In the genomic region with DNA sequence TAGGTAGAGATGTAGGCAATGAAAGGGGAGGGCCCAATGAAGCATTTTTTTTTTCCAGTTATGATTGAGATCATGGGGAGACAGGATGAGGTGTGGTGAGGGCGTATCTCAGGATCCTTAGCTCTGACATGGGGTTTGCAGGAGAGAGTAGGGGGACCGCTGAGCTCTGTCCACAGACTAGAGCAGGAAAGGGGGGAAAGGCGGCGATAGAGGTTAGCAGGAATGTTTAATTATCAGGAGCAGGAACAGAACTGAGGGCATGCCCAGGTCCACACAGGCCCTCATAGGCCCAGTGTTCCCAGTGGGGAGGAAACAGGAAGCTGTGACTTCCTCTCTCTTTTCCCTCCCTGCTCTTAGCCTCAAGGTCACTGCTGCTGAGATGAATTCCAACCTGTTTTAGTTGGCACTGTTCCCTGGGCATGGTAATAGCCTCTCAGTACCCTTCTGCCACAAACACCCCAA, we compare ENCODE assay signal across 8 cellular contexts. TPM values are rescaled to one million over a fixed set of nuclear protein-coding genes. Genes with fewer than 3 reads are reported as not detected.
DNase-seq lines count a peak whose midpoint lies in the region; ATAC-seq lines count a peak whose summit lies in the region.

No MANE protein-coding gene starts in this region.

- peak overlapping the region; percentile 61 for H3K4me2 ChIP-seq in Karpas-422 (ENCODE audit: low read depth, low read length, poor library complexity, severe bottlenecking)

- peaks cover 31% of the 10 kb centered on the region for H3K4me1 ChIP-seq in CD4-positive, CD25-positive, alpha-beta regulatory T cell (ENCODE audit: control insufficient read depth, insufficient read depth, low read length, poor library complexity, severe bottlenecking)
- H3K4me1 ChIP-seq in Karpas-422 (ENCODE audit: low read length): peaks cover 66% of the 10 kb centered on the region

- H3K27ac Mint-ChIP-seq in CD4-positive, CD25-positive, alpha-beta regulatory T cell: peak overlapping the region; percentile 72 to 90 (median 86)
- H3K27ac Mint-ChIP-seq in activated T-helper 1 cell treated with anti-CD3 and anti-CD28 coated beads, Interleukin-12 subunit alpha, Interleukin-12 subunit beta, Interleukin-2, Interleukin-4 antibody, amounts not matched to agents 30 ng/mL and 10 ng/mL and 1 ng/mL, durations not matched to agents 14 hours and 24 hours and 36 hours: peak overlapping the region; percentile 73
- H3K27ac Mint-ChIP-seq in stimulated activated naive CD8-positive, alpha-beta T cell treated with anti-CD3 and anti-CD28 coated beads, Interleukin-15, Interleukin-2, amounts not matched to agents 100 ng/mL and 50 ng/mL, for 24 hours: peak overlapping the region; percentile 80

- H3K36me3 ChIP-seq in CD4-positive, CD25-positive, alpha-beta regulatory T cell (ENCODE audit: control insufficient read depth, insufficient read depth, low read length): no peaks in the 10 kb centered on the region
- 0 out of 2 replicates have a peak, but pooled peaks cover 7% of the 10 kb centered on the region for H3K36me3 ChIP-seq in Karpas-422 (ENCODE audit: insufficient read depth, low read length)

- intact Hi-C loops in activated T-helper 1 cell treated with anti-CD3 and anti-CD28 coated beads, Interleukin-12 subunit alpha, Interleukin-12 subunit beta, Interleukin-2, Interleukin-4 antibody, amounts not matched to agents 30 ng/mL and 10 ng/mL and 1 ng/mL, durations not matched to agents 14 hours and 24 hours and 36 hours (cut with micrococcal nuclease): no loop called here
- intact Hi-C loops in left ventricle myocardium superior (cut with micrococcal nuclease): loop anchor here (5.0 kb wide), 1 partner anchor 42 kb away; no protein-coding TSS in a partner anchor

- H3K4me3 Mint-ChIP-seq in CD4-positive, CD25-positive, alpha-beta regulatory T cell: peak overlapping the region in 3 of 4 donors; percentile 38 to 48 (median 46)
- H3K4me3 Mint-ChIP-seq in activated T-helper 1 cell treated with anti-CD3 and anti-CD28 coated beads, Interleukin-12 subunit alpha, Interleukin-12 subunit beta, Interleukin-2, Interleukin-4 antibody, amounts not matched to agents 30 ng/mL and 10 ng/mL and 1 ng/mL, durations not matched to agents 14 hours and 24 hours and 36 hours: no peak overlapping the region
- peak overlapping the region; percentile 1 for H3K4me3 Mint-ChIP-seq in stimulated activated naive CD8-positive, alpha-beta T cell treated with anti-CD3 and anti-CD28 coated beads, Interleukin-15, Interleukin-2, amounts not matched to agents 100 ng/mL and 50 ng/mL, for 24 hours
- no peak overlapping the region for H3K4me3 Mint-ChIP-seq in activated T-cell treated with anti-CD3 and anti-CD28 coated beads, Interleukin-2, amount 50 U/mL, for 4 hours

- peak overlapping the region; percentile 67 for H3K9ac ChIP-seq in Karpas-422 (ENCODE audit: low read length)

- ATAC-seq in CD4-positive, CD25-positive, alpha-beta regulatory T cell (ENCODE audit: low read depth in 2 of 2): peak in 1 of 2 donors; percentile 28
- ATAC-seq in left ventricle myocardium superior: peak; percentile 77
- ATAC-seq in HG03432 (IDR thresholded peaks at IDR 0.05; ENCODE audit: unreplicated experiment): no peak
- ATAC-seq in activated T-cell treated with anti-CD3 and anti-CD28 coated beads, Interleukin-2, amount 50 U/mL, for 4 hours: no peak

- no peak overlapping the region for H2AFZ ChIP-seq in Karpas-422 (ENCODE audit: low read length)

- H3K9me3 ChIP-seq in CD4-positive, CD25-positive, alpha-beta regulatory T cell (ENCODE audit: control insufficient read depth in 2 of 2, low read length in 2 of 2): no peaks in the 10 kb centered on the region
- no peaks in the 10 kb centered on the region for H3K9me3 ChIP-seq in Karpas-422 (ENCODE audit: low read length)

- peaks cover 12 to 53% (median 36%) of the 10 kb centered on the region in 4 donors for H3K4me1 Mint-ChIP-seq in CD4-positive, CD25-positive, alpha-beta regulatory T cell
- peaks cover 48% of the 10 kb centered on the region for H3K4me1 Mint-ChIP-seq in activated T-helper 1 cell treated with anti-CD3 and anti-CD28 coated beads, Interleukin-12 subunit alpha, Interleukin-12 subunit beta, Interleukin-2, Interleukin-4 antibody, amounts not matched to agents 30 ng/mL and 10 ng/mL and 1 ng/mL, durations not matched to agents 14 hours and 24 hours and 36 hours (ENCODE audit: low read depth)
- peaks cover 82% of the 10 kb centered on the region for H3K4me1 Mint-ChIP-seq in stimulated activated naive CD8-positive, alpha-beta T cell treated with anti-CD3 and anti-CD28 coated beads, Interleukin-15, Interleukin-2, amounts not matched to agents 100 ng/mL and 50 ng/mL, for 24 hours (ENCODE audit: low read depth)
- H3K4me1 Mint-ChIP-seq in activated T-cell treated with anti-CD3 and anti-CD28 coated beads, Interleukin-2, amount 50 U/mL, for 4 hours (ENCODE audit: low read depth): peaks cover 44% of the 10 kb centered on the region

- H3K4me3 ChIP-seq in CD4-positive, CD25-positive, alpha-beta regulatory T cell (ENCODE audit: low read depth, low read length): no peak overlapping the region
- H3K4me3 ChIP-seq in Karpas-422 (ENCODE audit: low read length): peak overlapping the region; percentile 47; the same call in 1 of the 2 replicates

- DNase-seq in CD4-positive, CD25-positive, alpha-beta regulatory T cell: no peak
- DNase-seq in Karpas-422: no peak
- DNase-seq in activated T-helper 1 cell treated with anti-CD3 and anti-CD28 coated beads, Interleukin-12 subunit alpha, Interleukin-12 subunit beta, Interleukin-2, Interleukin-4 antibody, amounts not matched to agents 30 ng/mL and 10 ng/mL and 1 ng/mL, durations not matched to agents 14 hours and 24 hours and 36 hours (ENCODE audit: low spot score): no peak
- no peak for DNase-seq in left ventricle myocardium superior
- DNase-seq in stimulated activated CD4-positive, alpha-beta T cell treated with anti-CD3 and anti-CD28 coated beads, Interleukin-4, amount 100 ng/mL, for 24 hours: no peak
- no peak for DNase-seq in activated T-cell treated with anti-CD3 and anti-CD28 coated beads, Interleukin-2, amount 50 U/mL, for 4 hours

- no peaks in the 10 kb centered on the region for H3K9me2 ChIP-seq in Karpas-422 (replicated peaks; ENCODE audit: insufficient read depth, low read length)

- H3K27me3 Mint-ChIP-seq in CD4-positive, CD25-positive, alpha-beta regulatory T cell: no peaks in the 10 kb centered on the region
- no peaks in the 10 kb centered on the region for H3K27me3 Mint-ChIP-seq in activated T-helper 1 cell treated with anti-CD3 and anti-CD28 coated beads, Interleukin-12 subunit alpha, Interleukin-12 subunit beta, Interleukin-2, Interleukin-4 antibody, amounts not matched to agents 30 ng/mL and 10 ng/mL and 1 ng/mL, durations not matched to agents 14 hours and 24 hours and 36 hours (ENCODE audit: insufficient read depth)
- no peaks in the 10 kb centered on the region for H3K27me3 Mint-ChIP-seq in stimulated activated naive CD8-positive, alpha-beta T cell treated with anti-CD3 and anti-CD28 coated beads, Interleukin-15, Interleukin-2, amounts not matched to agents 100 ng/mL and 50 ng/mL, for 24 hours
- no peaks in the 10 kb centered on the region for H3K27me3 Mint-ChIP-seq in activated T-cell treated with anti-CD3 and anti-CD28 coated beads, Interleukin-2, amount 50 U/mL, for 4 hours (ENCODE audit: low read depth)

- no peaks in the 10 kb centered on the region for H4K20me1 ChIP-seq in Karpas-422 (ENCODE audit: insufficient read depth, low read depth, low read length)

- peak overlapping the region; percentile 36 for H3K27ac ChIP-seq in CD4-positive, CD25-positive, alpha-beta regulatory T cell (ENCODE audit: insufficient read depth, low read length, poor library complexity, severe bottlenecking)
- H3K27ac ChIP-seq in Karpas-422 (ENCODE audit: low read length): peak overlapping the region; percentile 96

- H3K27me3 ChIP-seq in CD4-positive, CD25-positive, alpha-beta regulatory T cell (ENCODE audit: control insufficient read depth, insufficient read depth, low read length): no peaks in the 10 kb centered on the region
- H3K27me3 ChIP-seq in Karpas-422 (ENCODE audit: low read length): no peaks in the 10 kb centered on the region

- H3K79me2 ChIP-seq in Karpas-422 (ENCODE audit: low read length): no peaks in the 10 kb centered on the region

- H3K9me3 Mint-ChIP-seq in CD4-positive, CD25-positive, alpha-beta regulatory T cell: no peaks in the 10 kb centered on the region
- H3K9me3 Mint-ChIP-seq in activated T-helper 1 cell treated with anti-CD3 and anti-CD28 coated beads, Interleukin-12 subunit alpha, Interleukin-12 subunit beta, Interleukin-2, Interleukin-4 antibody, amounts not matched to agents 30 ng/mL and 10 ng/mL and 1 ng/mL, durations not matched to agents 14 hours and 24 hours and 36 hours: no peaks in the 10 kb centered on the region
- H3K9me3 Mint-ChIP-seq in stimulated activated naive CD8-positive, alpha-beta T cell treated with anti-CD3 and anti-CD28 coated beads, Interleukin-15, Interleukin-2, amounts not matched to agents 100 ng/mL and 50 ng/mL, for 24 hours: no peaks in the 10 kb centered on the region
- H3K9me3 Mint-ChIP-seq in activated T-cell treated with anti-CD3 and anti-CD28 coated beads, Interleukin-2, amount 50 U/mL, for 4 hours: no peaks in the 10 kb centered on the region

- peaks cover 3% of the 10 kb centered on the region for H3K36me3 Mint-ChIP-seq in CD4-positive, CD25-positive, alpha-beta regulatory T cell
- peaks cover 8% of the 10 kb centered on the region for H3K36me3 Mint-ChIP-seq in activated T-helper 1 cell treated with anti-CD3 and anti-CD28 coated beads, Interleukin-12 subunit alpha, Interleukin-12 subunit beta, Interleukin-2, Interleukin-4 antibody, amounts not matched to agents 30 ng/mL and 10 ng/mL and 1 ng/mL, durations not matched to agents 14 hours and 24 hours and 36 hours (ENCODE audit: low read depth)
- peaks cover 6% of the 10 kb centered on the region for H3K36me3 Mint-ChIP-seq in stimulated activated naive CD8-positive, alpha-beta T cell treated with anti-CD3 and anti-CD28 coated beads, Interleukin-15, Interleukin-2, amounts not matched to agents 100 ng/mL and 50 ng/mL, for 24 hours (ENCODE audit: low read depth)
- H3K36me3 Mint-ChIP-seq in activated T-cell treated with anti-CD3 and anti-CD28 coated beads, Interleukin-2, amount 50 U/mL, for 4 hours (ENCODE audit: insufficient read depth): peaks cover 1% of the 10 kb centered on the region

RNA-seq across cellular contexts. Expression of a gene that starts 0.9 kb away (rescaled TPM):
- total RNA-seq in CD4-positive, CD25-positive, alpha-beta regulatory T cell: not detected
- 1 to 10 TPM in 1 of 4 donors, under 1 TPM in 1, not detected in 2; 0.32 to 1.4 TPM for polyA plus RNA-seq in CD4-positive, CD25-positive, alpha-beta regulatory T cell
- not detected in 2 replicates for total RNA-seq in Karpas-422 (2014; rRNA removed; shearing (Covaris generic); ENCODE audit: low replicate concordance)
- total RNA-seq in activated T-helper 1 cell treated with anti-CD3 and anti-CD28 coated beads, Interleukin-12 subunit alpha, Interleukin-12 subunit beta, Interleukin-2, Interleukin-4 antibody, amounts not matched to agents 30 ng/mL and 10 ng/mL and 1 ng/mL, durations not matched to agents 14 hours and 24 hours and 36 hours: 0.16 TPM in 1 of 2 replicates, not detected in the other
- total RNA-seq in left ventricle myocardium superior: not detected
- total RNA-seq in activated T-cell treated with anti-CD3 and anti-CD28 coated beads, Interleukin-2, amount 50 U/mL, for 4 hours: not detected

RNA-seq across cellular contexts. Expression of a gene that starts 6.3 kb away (rescaled TPM):
- 60.1 TPM for total RNA-seq in CD4-positive, CD25-positive, alpha-beta regulatory T cell
- 10 to 100 TPM in 1 of 4 donors, 1 to 10 TPM in 3; 7.4 to 10.8 (median 8.3) TPM for polyA plus RNA-seq in CD4-positive, CD25-positive, alpha-beta regulatory T cell
- total RNA-seq in Karpas-422 (2014; rRNA removed; shearing (Covaris generic); ENCODE audit: low replicate concordance): 42.7 and 63.2 TPM in 2 replicates
- total RNA-seq in activated T-helper 1 cell treated with anti-CD3 and anti-CD28 coated beads, Interleukin-12 subunit alpha, Interleukin-12 subunit beta, Interleukin-2, Interleukin-4 antibody, amounts not matched to agents 30 ng/mL and 10 ng/mL and 1 ng/mL, durations not matched to agents 14 hours and 24 hours and 36 hours: 80.1 and 81.8 TPM in 2 replicates
- total RNA-seq in left ventricle myocardium superior: 22.6 TPM
- total RNA-seq in activated T-cell treated with anti-CD3 and anti-CD28 coated beads, Interleukin-2, amount 50 U/mL, for 4 hours: 10 to 100 TPM; 32.2 to 38.3 (median 37.9) TPM

RNA-seq across cellular contexts. Expression of a gene that starts 29.4 kb away (rescaled TPM):
- total RNA-seq in CD4-positive, CD25-positive, alpha-beta regulatory T cell: 55.8 TPM
- 10 to 100 TPM; 25.0 to 32.1 (median 29.0) TPM for polyA plus RNA-seq in CD4-positive, CD25-positive, alpha-beta regulatory T cell
- 12.2 and 12.8 TPM in 2 replicates for total RNA-seq in Karpas-422 (2014; rRNA removed; shearing (Covaris generic); ENCODE audit: low replicate concordance)
- 20.2 and 22.3 TPM in 2 replicates for total RNA-seq in activated T-helper 1 cell treated with anti-CD3 and anti-CD28 coated beads, Interleukin-12 subunit alpha, Interleukin-12 subunit beta, Interleukin-2, Interleukin-4 antibody, amounts not matched to agents 30 ng/mL and 10 ng/mL and 1 ng/mL, durations not matched to agents 14 hours and 24 hours and 36 hours
- 18.7 TPM for total RNA-seq in left ventricle myocardium superior
- total RNA-seq in activated T-cell treated with anti-CD3 and anti-CD28 coated beads, Interleukin-2, amount 50 U/mL, for 4 hours: 10 to 100 TPM; 15.6 to 25.0 (median 17.9) TPM

RNA-seq across cellular contexts. Expression of a gene that starts 37.8 kb away (rescaled TPM):
- total RNA-seq in CD4-positive, CD25-positive, alpha-beta regulatory T cell: 108 TPM
- polyA plus RNA-seq in CD4-positive, CD25-positive, alpha-beta regulatory T cell: 10 to 100 TPM; 16.1 to 19.2 (median 16.3) TPM
- total RNA-seq in Karpas-422 (2014; rRNA removed; shearing (Covaris generic); ENCODE audit: low replicate concordance): 85.1 and 207 TPM in 2 replicates
- 221 and 222 TPM in 2 replicates for total RNA-seq in activated T-helper 1 cell treated with anti-CD3 and anti-CD28 coated beads, Interleukin-12 subunit alpha, Interleukin-12 subunit beta, Interleukin-2, Interleukin-4 antibody, amounts not matched to agents 30 ng/mL and 10 ng/mL and 1 ng/mL, durations not matched to agents 14 hours and 24 hours and 36 hours
- total RNA-seq in left ventricle myocardium superior: 61.2 TPM
- 100 to 1,000 TPM; 144 to 174 (median 149) TPM for total RNA-seq in activated T-cell treated with anti-CD3 and anti-CD28 coated beads, Interleukin-2, amount 50 U/mL, for 4 hours

Comparison
In these comparisons a context has a peak if more than half of its experiments do, and no peak if none do; other contexts are left out.
1. H3K4me3 Mint-ChIP-seq: peak in CD4-positive, CD25-positive, alpha-beta regulatory T cell (3 of 4) and stimulated activated naive CD8-positive, alpha-beta T cell treated with anti-CD3 and anti-CD28 coated beads, Interleukin-15, Interleukin-2, amounts not matched to agents 100 ng/mL and 50 ng/mL, for 24 hours (single experiment); none in activated T-helper 1 cell treated with anti-CD3 and anti-CD28 coated beads, Interleukin-12 subunit alpha, Interleukin-12 subunit beta, Interleukin-2, Interleukin-4 antibody, amounts not matched to agents 30 ng/mL and 10 ng/mL and 1 ng/mL, durations not matched to agents 14 hours and 24 hours and 36 hours (single experiment) and activated T-cell treated with anti-CD3 and anti-CD28 coated beads, Interleukin-2, amount 50 U/mL, for 4 hours (single experiment).
2. Peak in every context shown above with its lines, with median percentiles within 50 percentile points of each other: H3K27ac Mint-ChIP-seq.